1 cellular context compared by ENCODE assay signal in the genomic region with DNA sequence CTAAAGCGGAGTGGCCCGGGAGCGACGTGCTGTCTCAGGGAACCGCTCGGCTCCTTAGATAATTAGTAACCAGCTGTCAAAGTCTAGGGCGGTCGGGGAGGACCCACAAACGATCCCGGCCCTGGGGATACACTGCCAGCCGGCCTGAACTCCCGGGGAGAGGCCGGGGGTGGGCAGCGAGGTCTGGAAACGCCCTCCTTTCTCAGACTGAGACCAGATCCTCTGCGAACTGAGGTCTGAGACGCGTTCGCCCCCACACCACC.
TF ChIP-seq lines count a peak whose summit lies in the region.

No MANE protein-coding gene starts in this region.

TF ChIP-seq in HepG2, 621 proteins besides CTCF, POLR2A, EP300 and RAD21 (continued from another document and continues in another):
- TF ChIP-seq, protein P1, sequence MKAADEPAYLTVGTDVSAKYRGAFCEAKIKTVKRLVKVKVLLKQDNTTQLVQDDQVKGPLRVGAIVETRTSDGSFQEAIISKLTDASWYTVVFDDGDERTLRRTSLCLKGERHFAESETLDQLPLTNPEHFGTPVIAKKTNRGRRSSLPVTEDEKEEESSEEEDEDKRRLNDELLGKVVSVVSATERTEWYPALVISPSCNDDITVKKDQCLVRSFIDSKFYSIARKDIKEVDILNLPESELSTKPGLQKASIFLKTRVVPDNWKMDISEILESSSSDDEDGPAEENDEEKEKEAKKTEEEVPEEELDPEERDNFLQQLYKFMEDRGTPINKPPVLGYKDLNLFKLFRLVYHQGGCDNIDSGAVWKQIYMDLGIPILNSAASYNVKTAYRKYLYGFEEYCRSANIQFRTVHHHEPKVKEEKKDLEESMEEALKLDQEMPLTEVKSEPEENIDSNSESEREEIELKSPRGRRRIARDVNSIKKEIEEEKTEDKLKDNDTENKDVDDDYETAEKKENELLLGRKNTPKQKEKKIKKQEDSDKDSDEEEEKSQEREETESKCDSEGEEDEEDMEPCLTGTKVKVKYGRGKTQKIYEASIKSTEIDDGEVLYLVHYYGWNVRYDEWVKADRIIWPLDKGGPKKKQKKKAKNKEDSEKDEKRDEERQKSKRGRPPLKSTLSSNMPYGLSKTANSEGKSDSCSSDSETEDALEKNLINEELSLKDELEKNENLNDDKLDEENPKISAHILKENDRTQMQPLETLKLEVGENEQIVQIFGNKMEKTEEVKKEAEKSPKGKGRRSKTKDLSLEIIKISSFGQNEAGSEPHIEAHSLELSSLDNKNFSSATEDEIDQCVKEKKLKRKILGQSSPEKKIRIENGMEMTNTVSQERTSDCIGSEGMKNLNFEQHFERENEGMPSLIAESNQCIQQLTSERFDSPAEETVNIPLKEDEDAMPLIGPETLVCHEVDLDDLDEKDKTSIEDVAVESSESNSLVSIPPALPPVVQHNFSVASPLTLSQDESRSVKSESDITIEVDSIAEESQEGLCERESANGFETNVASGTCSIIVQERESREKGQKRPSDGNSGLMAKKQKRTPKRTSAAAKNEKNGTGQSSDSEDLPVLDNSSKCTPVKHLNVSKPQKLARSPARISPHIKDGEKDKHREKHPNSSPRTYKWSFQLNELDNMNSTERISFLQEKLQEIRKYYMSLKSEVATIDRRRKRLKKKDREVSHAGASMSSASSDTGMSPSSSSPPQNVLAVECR (CRISPR knock-in tag; IDR thresholded peaks at IDR 0.05; ENCODE audit: borderline replicate concordance): peak; percentile 73
- no peak for TF ChIP-seq MIER3 (CRISPR knock-in tag; IDR thresholded peaks at IDR 0.05; ENCODE audit: borderline replicate concordance)
- TF ChIP-seq ZBTB1 (CRISPR knock-in tag; IDR thresholded peaks at IDR 0.05; ENCODE audit: borderline replicate concordance): no peak
- no peak for TF ChIP-seq ZFP36L1 (CRISPR knock-in tag; IDR thresholded peaks at IDR 0.05)
- no peak for TF ChIP-seq BORCS8-MEF2B (CRISPR knock-in tag; IDR thresholded peaks at IDR 0.05)
- TF ChIP-seq RFXAP (CRISPR knock-in tag; IDR thresholded peaks at IDR 0.05; ENCODE audit: borderline replicate concordance): no peak
- no peak for TF ChIP-seq ZNF460 (CRISPR knock-in tag; IDR thresholded peaks at IDR 0.05; ENCODE audit: borderline replicate concordance)
- no peak for TF ChIP-seq ZBTB20 (CRISPR knock-in tag; IDR thresholded peaks at IDR 0.05; ENCODE audit: borderline replicate concordance, low read depth)
- TF ChIP-seq MED1 (CRISPR knock-in tag; IDR thresholded peaks at IDR 0.05): peak; percentile 52; the same call in 1 of the 2 replicates
- TF ChIP-seq ZNF160 (CRISPR knock-in tag; IDR thresholded peaks at IDR 0.05): no peak
- TF ChIP-seq ZNF264 (CRISPR knock-in tag; IDR thresholded peaks at IDR 0.05): no peak
- no peak for TF ChIP-seq ZNF552 (CRISPR knock-in tag; IDR thresholded peaks at IDR 0.05; ENCODE audit: borderline replicate concordance)
- TF ChIP-seq, protein P2, sequence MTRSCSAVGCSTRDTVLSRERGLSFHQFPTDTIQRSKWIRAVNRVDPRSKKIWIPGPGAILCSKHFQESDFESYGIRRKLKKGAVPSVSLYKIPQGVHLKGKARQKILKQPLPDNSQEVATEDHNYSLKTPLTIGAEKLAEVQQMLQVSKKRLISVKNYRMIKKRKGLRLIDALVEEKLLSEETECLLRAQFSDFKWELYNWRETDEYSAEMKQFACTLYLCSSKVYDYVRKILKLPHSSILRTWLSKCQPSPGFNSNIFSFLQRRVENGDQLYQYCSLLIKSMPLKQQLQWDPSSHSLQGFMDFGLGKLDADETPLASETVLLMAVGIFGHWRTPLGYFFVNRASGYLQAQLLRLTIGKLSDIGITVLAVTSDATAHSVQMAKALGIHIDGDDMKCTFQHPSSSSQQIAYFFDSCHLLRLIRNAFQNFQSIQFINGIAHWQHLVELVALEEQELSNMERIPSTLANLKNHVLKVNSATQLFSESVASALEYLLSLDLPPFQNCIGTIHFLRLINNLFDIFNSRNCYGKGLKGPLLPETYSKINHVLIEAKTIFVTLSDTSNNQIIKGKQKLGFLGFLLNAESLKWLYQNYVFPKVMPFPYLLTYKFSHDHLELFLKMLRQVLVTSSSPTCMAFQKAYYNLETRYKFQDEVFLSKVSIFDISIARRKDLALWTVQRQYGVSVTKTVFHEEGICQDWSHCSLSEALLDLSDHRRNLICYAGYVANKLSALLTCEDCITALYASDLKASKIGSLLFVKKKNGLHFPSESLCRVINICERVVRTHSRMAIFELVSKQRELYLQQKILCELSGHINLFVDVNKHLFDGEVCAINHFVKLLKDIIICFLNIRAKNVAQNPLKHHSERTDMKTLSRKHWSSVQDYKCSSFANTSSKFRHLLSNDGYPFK (CRISPR knock-in tag; IDR thresholded peaks at IDR 0.05; ENCODE audit: borderline replicate concordance): 0 out of 2 replicates have a peak, but pooled peaks have one; percentile 15
- no peak for TF ChIP-seq SP1 (IDR thresholded peaks at IDR 0.05)
- TF ChIP-seq SP1 (CRISPR knock-in tag; IDR thresholded peaks at IDR 0.05): 0 out of 2 replicates have a peak, but pooled peaks have one; percentile 10
- TF ChIP-seq, protein P3, sequence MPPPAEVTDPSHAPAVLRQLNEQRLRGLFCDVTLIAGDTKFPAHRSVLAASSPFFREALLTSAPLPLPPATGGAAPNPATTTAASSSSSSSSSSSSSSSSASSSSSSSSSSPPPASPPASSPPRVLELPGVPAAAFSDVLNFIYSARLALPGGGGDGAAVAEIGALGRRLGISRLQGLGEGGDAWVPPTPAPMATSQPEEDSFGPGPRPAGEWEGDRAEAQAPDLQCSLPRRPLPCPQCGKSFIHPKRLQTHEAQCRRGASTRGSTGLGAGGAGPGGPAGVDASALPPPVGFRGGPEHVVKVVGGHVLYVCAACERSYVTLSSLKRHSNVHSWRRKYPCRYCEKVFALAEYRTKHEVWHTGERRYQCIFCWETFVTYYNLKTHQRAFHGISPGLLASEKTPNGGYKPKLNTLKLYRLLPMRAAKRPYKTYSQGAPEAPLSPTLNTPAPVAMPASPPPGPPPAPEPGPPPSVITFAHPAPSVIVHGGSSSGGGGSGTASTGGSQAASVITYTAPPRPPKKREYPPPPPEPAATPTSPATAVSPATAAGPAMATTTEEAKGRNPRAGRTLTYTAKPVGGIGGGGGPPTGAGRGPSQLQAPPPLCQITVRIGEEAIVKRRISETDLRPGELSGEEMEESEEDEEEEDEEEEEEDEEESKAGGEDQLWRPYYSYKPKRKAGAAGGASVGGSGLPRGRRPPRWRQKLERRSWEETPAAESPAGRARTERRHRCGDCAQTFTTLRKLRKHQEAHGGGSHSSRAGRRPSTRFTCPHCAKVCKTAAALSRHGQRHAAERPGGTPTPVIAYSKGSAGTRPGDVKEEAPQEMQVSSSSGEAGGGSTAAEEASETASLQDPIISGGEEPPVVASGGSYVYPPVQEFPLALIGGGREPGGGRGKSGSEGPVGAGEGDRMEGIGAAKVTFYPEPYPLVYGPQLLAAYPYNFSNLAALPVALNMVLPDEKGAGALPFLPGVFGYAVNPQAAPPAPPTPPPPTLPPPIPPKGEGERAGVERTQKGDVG (CRISPR knock-in tag; IDR thresholded peaks at IDR 0.05; ENCODE audit: borderline replicate concordance): no peak
- TF ChIP-seq SIN3A (IDR thresholded peaks at IDR 0.05; ENCODE audit: borderline replicate concordance, low read depth, low read length): peak; percentile 87
- TF ChIP-seq, protein P4, sequence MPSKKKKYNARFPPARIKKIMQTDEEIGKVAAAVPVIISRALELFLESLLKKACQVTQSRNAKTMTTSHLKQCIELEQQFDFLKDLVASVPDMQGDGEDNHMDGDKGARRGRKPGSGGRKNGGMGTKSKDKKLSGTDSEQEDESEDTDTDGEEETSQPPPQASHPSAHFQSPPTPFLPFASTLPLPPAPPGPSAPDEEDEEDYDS (CRISPR knock-in tag; IDR thresholded peaks at IDR 0.05): peak; percentile 77; the same call in 1 of the 2 replicates
- TF ChIP-seq, protein P5, sequence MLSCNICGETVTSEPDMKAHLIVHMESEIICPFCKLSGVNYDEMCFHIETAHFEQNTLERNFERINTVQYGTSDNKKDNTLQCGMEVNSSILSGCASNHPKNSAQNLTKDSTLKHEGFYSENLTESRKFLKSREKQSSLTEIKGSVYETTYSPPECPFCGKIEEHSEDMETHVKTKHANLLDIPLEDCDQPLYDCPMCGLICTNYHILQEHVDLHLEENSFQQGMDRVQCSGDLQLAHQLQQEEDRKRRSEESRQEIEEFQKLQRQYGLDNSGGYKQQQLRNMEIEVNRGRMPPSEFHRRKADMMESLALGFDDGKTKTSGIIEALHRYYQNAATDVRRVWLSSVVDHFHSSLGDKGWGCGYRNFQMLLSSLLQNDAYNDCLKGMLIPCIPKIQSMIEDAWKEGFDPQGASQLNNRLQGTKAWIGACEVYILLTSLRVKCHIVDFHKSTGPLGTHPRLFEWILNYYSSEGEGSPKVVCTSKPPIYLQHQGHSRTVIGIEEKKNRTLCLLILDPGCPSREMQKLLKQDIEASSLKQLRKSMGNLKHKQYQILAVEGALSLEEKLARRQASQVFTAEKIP (CRISPR knock-in tag; IDR thresholded peaks at IDR 0.05; ENCODE audit: borderline replicate concordance): no peak
- TF ChIP-seq, protein P6, sequence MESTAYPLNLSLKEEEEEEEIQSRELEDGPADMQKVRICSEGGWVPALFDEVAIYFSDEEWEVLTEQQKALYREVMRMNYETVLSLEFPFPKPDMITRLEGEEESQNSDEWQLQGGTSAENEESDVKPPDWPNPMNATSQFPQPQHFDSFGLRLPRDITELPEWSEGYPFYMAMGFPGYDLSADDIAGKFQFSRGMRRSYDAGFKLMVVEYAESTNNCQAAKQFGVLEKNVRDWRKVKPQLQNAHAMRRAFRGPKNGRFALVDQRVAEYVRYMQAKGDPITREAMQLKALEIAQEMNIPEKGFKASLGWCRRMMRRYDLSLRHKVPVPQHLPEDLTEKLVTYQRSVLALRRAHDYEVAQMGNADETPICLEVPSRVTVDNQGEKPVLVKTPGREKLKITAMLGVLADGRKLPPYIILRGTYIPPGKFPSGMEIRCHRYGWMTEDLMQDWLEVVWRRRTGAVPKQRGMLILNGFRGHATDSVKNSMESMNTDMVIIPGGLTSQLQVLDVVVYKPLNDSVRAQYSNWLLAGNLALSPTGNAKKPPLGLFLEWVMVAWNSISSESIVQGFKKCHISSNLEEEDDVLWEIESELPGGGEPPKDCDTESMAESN (CRISPR knock-in tag; conservative IDR thresholded peaks at IDR 0.05): no peak
- no peak for TF ChIP-seq KAT2B (IDR thresholded peaks at IDR 0.05; ENCODE audit: borderline replicate concordance, low read depth, low read length)
- TF ChIP-seq, protein P7, sequence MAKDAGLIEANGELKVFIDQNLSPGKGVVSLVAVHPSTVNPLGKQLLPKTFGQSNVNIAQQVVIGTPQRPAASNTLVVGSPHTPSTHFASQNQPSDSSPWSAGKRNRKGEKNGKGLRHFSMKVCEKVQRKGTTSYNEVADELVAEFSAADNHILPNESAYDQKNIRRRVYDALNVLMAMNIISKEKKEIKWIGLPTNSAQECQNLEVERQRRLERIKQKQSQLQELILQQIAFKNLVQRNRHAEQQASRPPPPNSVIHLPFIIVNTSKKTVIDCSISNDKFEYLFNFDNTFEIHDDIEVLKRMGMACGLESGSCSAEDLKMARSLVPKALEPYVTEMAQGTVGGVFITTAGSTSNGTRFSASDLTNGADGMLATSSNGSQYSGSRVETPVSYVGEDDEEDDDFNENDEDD (CRISPR knock-in tag; IDR thresholded peaks at IDR 0.05; ENCODE audit: borderline replicate concordance): no peak
- TF ChIP-seq KDM5A (IDR thresholded peaks at IDR 0.05; ENCODE audit: borderline replicate concordance, low read length): no peak
- TF ChIP-seq, protein P8, sequence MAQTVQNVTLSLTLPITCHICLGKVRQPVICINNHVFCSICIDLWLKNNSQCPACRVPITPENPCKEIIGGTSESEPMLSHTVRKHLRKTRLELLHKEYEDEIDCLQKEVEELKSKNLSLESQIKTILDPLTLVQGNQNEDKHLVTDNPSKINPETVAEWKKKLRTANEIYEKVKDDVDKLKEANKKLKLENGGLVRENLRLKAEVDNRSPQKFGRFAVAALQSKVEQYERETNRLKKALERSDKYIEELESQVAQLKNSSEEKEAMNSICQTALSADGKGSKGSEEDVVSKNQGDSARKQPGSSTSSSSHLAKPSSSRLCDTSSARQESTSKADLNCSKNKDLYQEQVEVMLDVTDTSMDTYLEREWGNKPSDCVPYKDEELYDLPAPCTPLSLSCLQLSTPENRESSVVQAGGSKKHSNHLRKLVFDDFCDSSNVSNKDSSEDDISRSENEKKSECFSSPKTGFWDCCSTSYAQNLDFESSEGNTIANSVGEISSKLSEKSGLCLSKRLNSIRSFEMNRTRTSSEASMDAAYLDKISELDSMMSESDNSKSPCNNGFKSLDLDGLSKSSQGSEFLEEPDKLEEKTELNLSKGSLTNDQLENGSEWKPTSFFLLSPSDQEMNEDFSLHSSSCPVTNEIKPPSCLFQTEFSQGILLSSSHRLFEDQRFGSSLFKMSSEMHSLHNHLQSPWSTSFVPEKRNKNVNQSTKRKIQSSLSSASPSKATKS (CRISPR knock-in tag; IDR thresholded peaks at IDR 0.05): no peak
- TF ChIP-seq ZNF709 (CRISPR knock-in tag; IDR thresholded peaks at IDR 0.05): no peak
- peak; percentile 41 for TF ChIP-seq GATAD2A (CRISPR knock-in tag; IDR thresholded peaks at IDR 0.05)
- no peak for TF ChIP-seq XBP1 (CRISPR knock-in tag; IDR thresholded peaks at IDR 0.05)
- no peak for TF ChIP-seq ZNF251 (CRISPR knock-in tag; IDR thresholded peaks at IDR 0.05)
- TF ChIP-seq NR2F6 (IDR thresholded peaks at IDR 0.05): no peak
- 0 out of 2 replicates have a peak, but pooled peaks have one; percentile 7 for TF ChIP-seq NR2F6 (CRISPR knock-in tag; IDR thresholded peaks at IDR 0.05)
- no peak for TF ChIP-seq GABPA (IDR thresholded peaks at IDR 0.05; ENCODE audit: low read depth, low read length)
- TF ChIP-seq GABPA (CRISPR knock-in tag; IDR thresholded peaks at IDR 0.05; ENCODE audit: low read depth): no peak; the same call in 1 of the 2 replicates
- TF ChIP-seq, protein P9, sequence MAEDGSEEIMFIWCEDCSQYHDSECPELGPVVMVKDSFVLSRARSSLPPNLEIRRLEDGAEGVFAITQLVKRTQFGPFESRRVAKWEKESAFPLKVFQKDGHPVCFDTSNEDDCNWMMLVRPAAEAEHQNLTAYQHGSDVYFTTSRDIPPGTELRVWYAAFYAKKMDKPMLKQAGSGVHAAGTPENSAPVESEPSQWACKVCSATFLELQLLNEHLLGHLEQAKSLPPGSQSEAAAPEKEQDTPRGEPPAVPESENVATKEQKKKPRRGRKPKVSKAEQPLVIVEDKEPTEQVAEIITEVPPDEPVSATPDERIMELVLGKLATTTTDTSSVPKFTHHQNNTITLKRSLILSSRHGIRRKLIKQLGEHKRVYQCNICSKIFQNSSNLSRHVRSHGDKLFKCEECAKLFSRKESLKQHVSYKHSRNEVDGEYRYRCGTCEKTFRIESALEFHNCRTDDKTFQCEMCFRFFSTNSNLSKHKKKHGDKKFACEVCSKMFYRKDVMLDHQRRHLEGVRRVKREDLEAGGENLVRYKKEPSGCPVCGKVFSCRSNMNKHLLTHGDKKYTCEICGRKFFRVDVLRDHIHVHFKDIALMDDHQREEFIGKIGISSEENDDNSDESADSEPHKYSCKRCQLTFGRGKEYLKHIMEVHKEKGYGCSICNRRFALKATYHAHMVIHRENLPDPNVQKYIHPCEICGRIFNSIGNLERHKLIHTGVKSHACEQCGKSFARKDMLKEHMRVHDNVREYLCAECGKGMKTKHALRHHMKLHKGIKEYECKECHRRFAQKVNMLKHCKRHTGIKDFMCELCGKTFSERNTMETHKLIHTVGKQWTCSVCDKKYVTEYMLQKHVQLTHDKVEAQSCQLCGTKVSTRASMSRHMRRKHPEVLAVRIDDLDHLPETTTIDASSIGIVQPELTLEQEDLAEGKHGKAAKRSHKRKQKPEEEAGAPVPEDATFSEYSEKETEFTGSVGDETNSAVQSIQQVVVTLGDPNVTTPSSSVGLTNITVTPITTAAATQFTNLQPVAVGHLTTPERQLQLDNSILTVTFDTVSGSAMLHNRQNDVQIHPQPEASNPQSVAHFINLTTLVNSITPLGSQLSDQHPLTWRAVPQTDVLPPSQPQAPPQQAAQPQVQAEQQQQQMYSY (CRISPR knock-in tag; IDR thresholded peaks at IDR 0.05): no peak
- no peak for TF ChIP-seq KLF9 (CRISPR knock-in tag; IDR thresholded peaks at IDR 0.05; ENCODE audit: low read depth)
